In the genomic region with DNA sequence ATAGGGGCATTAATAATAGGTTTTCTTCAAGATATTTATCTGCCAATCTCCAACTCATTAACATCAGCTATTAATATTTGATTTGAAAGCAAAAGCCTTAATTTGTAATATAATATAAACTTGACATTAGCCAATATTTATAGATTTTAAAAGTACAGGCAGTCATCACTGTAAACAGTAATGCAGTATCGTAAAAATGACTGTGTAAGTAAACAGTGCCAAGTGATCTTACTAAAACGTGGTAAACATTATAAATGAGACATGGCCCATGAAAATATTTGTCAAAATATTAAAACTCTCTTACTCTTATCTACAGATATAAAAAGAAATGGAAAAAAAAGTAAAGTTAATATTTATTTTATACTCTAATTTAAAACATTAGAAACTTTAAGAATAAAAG, we compare ENCODE assay signal across 25 cellular contexts.
"Had no signal": no experiment of that assay in that cellular context is flagged by ENCODE, and none has a peak within 500 bp of the region (broad histone marks: within the 10 kb centered on the region; RNA-seq: fewer than 3 reads in every experiment).

No MANE protein-coding gene starts in this region.

- H3K9me3 ChIP-seq: ovary, psoas muscle, right lobe of liver, sigmoid colon, thoracic aorta, thyroid gland, upper lobe of left lung, vagina had no signal

- H3K4me2 ChIP-seq: neural progenitor cell had no signal

- H2AFZ ChIP-seq: parathyroid adenoma had no signal

- H3K9ac ChIP-seq: neural progenitor cell, parathyroid adenoma had no signal

- H3K36me3 ChIP-seq: neural progenitor cell, ovary, right lobe of liver, sigmoid colon, stomach, thoracic aorta, thyroid gland, tibial nerve, upper lobe of left lung, vagina had no signal

- DNase-seq: occipital lobe; ovary; posterior cingulate gyrus; psoas muscle; right cardiac atrium; right lobe of liver; sigmoid colon; small intestine; stimulated activated CD4-positive, alpha-beta T cell treated with anti-CD3 and anti-CD28 coated beads, Interleukin-15, amount 100 ng/mL, for 24 hours; stimulated activated CD4-positive, alpha-beta T cell treated with anti-CD3 and anti-CD28 coated beads, Interleukin-2, amount 100 ng/mL, for 24 hours; stimulated activated CD4-positive, alpha-beta T cell treated with anti-CD3 and anti-CD28 coated beads, Interleukin-2, amount 100 ng/mL, for 48 hours; stimulated activated CD4-positive, alpha-beta T cell treated with anti-CD3 and anti-CD28 coated beads, Interleukin-4, amount 100 ng/mL, for 24 hours; stimulated activated naive B cell treated with anti-CD40 and anti-IgM and Interleukin-4, amounts not matched to agents 10 μg/mL and 1 μg/mL and 100 μg/mL, for 72 hours; stimulated activated naive CD4-positive, alpha-beta T cell treated with Interleukin-2 at 50 U/mL for 16 hours; stomach; thyroid gland; trophoblast cell; upper lobe of left lung had no signal

- ATAC-seq: psoas muscle; right cardiac atrium; right lobe of liver; stimulated activated effector memory CD8-positive, alpha-beta T cell treated with anti-CD3 and anti-CD28 coated beads, Interleukin-12 subunit alpha, Interleukin-12 subunit beta, amount 100 ng/mL, for 72 hours; stimulated activated naive B cell treated with anti-CD40 and anti-IgM and Interleukin-4, amounts not matched to agents 10 μg/mL and 1 μg/mL and 100 μg/mL, for 72 hours had no signal

- H3K4me1 ChIP-seq: neural progenitor cell, parathyroid adenoma, psoas muscle, right lobe of liver, sigmoid colon, stomach, thyroid gland, tibial nerve, upper lobe of left lung, vagina had no signal

- FAIRE-seq: small intestine, urothelium cell line had no signal

- H3K27ac ChIP-seq: neural progenitor cell, ovary, parathyroid adenoma, psoas muscle, right lobe of liver, sigmoid colon, stomach, thoracic aorta, thyroid gland, tibial nerve, upper lobe of left lung, vagina had no signal

- H3K4me3 ChIP-seq: neural progenitor cell, ovary, psoas muscle, right lobe of liver, sigmoid colon, stomach, thoracic aorta, thyroid gland, tibial nerve, upper lobe of left lung, vagina had no signal

- H3K79me2 ChIP-seq: parathyroid adenoma had no signal

- H3K27me3 ChIP-seq: neural progenitor cell, ovary, right lobe of liver, sigmoid colon, stomach, thyroid gland, tibial nerve, upper lobe of left lung, vagina had no signal
